In genomic region chr21:45965084-45965826, GRCh38 we compare ENCODE assay signal across 14 cellular contexts. TPM values are rescaled to one million over a fixed set of nuclear protein-coding genes. Genes with fewer than 3 reads are reported as not detected.
DNase-seq lines count a peak whose midpoint lies in the region; ATAC-seq and TF ChIP-seq lines count a peak whose summit lies in the region.
"Had no signal": no experiment of that assay in that cellular context is flagged by ENCODE, and none has a peak within 500 bp of the region (broad histone marks: within the 10 kb centered on the region; RNA-seq: fewer than 3 reads in every experiment).

No MANE protein-coding gene starts in this region.

- peaks cover 0 to 5% (median 2%) of the 10 kb centered on the region in 4 donors for H3K4me1 ChIP-seq in liver (ENCODE audit: control insufficient read depth in 4 of 4, insufficient read depth in 4 of 4, low read length in 3 of 4)
- peaks cover 0 to 2% (median 1%) of the 10 kb centered on the region in 4 donors for H3K4me1 ChIP-seq in sigmoid colon
- no peaks in the 10 kb centered on the region for H3K4me1 ChIP-seq in psoas muscle
- H3K4me1 ChIP-seq in naive thymus-derived CD4-positive, alpha-beta T cell (ENCODE audit: control insufficient read depth in 2 of 2, insufficient read depth in 2 of 2, low read length in 2 of 2) = no peaks in the 10 kb centered on the region
- H3K4me1 ChIP-seq: A549, Caco-2 had no signal

- 90% methylated on average over 4 of the region's 4 CpGs for WGBS in liver
- 74 to 82% methylated on average over 4 of the region's 4 CpGs for WGBS in sigmoid colon, 2 donors
- WGBS in psoas muscle, 3 donors = 69 to 81% (median 77%) methylated on average over 4 of the region's 4 CpGs

- H3K27me3 ChIP-seq in liver (ENCODE audit: control insufficient read depth in 4 of 4, insufficient read depth in 4 of 4, low read length in 3 of 4) (no peaks in the 10 kb centered on the region), sigmoid colon (no peaks in the 10 kb centered on the region), psoas muscle (ENCODE audit: insufficient read depth in 3 of 3, low read length in 2 of 3) (peaks cover 0 to under 1% (median 0%) of the 10 kb centered on the region in 3 donors)
- H3K27me3 ChIP-seq in naive thymus-derived CD4-positive, alpha-beta T cell (ENCODE audit: control insufficient read depth in 2 of 2, insufficient read depth in 2 of 2, low read length in 2 of 2) = peaks cover 0 to 3% of the 10 kb centered on the region in 2 donors
- H3K27me3 ChIP-seq: BE2C had no signal

- no peak overlapping the region for H3K4me3 Mint-ChIP-seq in naive thymus-derived CD4-positive, alpha-beta T cell
- H3K4me3 Mint-ChIP-seq: CD8-positive, alpha-beta memory T cell; H9 had no signal

- intact Hi-C loops in sigmoid colon (cut with DNase I) = no loop called here
- intact Hi-C loops in psoas muscle (cut with DNase I) = no loop called here
- intact Hi-C loops in naive thymus-derived CD4-positive, alpha-beta T cell (cut with micrococcal nuclease) = no loop called here

- H3K9ac ChIP-seq in liver (ENCODE audit: low read depth in 1 of 2, low read length in 2 of 2) = no peak overlapping the region

- no peaks in the 10 kb centered on the region for H3K36me3 ChIP-seq in liver (ENCODE audit: control insufficient read depth in 4 of 4, insufficient read depth in 3 of 4, low read depth in 1 of 4, low read length in 3 of 4)
- no peaks in the 10 kb centered on the region for H3K36me3 ChIP-seq in sigmoid colon
- H3K36me3 ChIP-seq in psoas muscle (ENCODE audit: insufficient read depth in 1 of 2, low read depth in 1 of 2) = no peaks in the 10 kb centered on the region
- H3K36me3 ChIP-seq in naive thymus-derived CD4-positive, alpha-beta T cell (ENCODE audit: control insufficient read depth in 2 of 3, insufficient read depth in 3 of 3, low read length in 3 of 3) = no peaks in the 10 kb centered on the region
- H3K36me3 ChIP-seq: BE2C had no signal

- H3K9me3 Mint-ChIP-seq in naive thymus-derived CD4-positive, alpha-beta T cell = peaks cover 6 to 52% (median 16%) of the 10 kb centered on the region in 11 donors

- POLR2A ChIA-PET in naive thymus-derived CD4-positive, alpha-beta T cell (lab: Charles Lee) = no interaction called here

- peaks cover 0 to 4% (median 0%) of the 10 kb centered on the region in 7 donors for H3K4me1 Mint-ChIP-seq in naive thymus-derived CD4-positive, alpha-beta T cell

- H3K36me3 Mint-ChIP-seq in naive thymus-derived CD4-positive, alpha-beta T cell = peaks cover 0 to 24% (median 8%) of the 10 kb centered on the region in 5 donors

- H3K9me3 ChIP-seq in liver (ENCODE audit: control insufficient read depth in 4 of 4, low read length in 3 of 4) = peaks cover 0 to 2% (median 0%) of the 10 kb centered on the region in 4 donors
- H3K9me3 ChIP-seq in sigmoid colon = no peaks in the 10 kb centered on the region
- H3K9me3 ChIP-seq in psoas muscle = no peaks in the 10 kb centered on the region
- peaks cover 0 to 15% (median 0%) of the 10 kb centered on the region in 3 experiments for H3K9me3 ChIP-seq in naive thymus-derived CD4-positive, alpha-beta T cell (ENCODE audit: control insufficient read depth in 2 of 3, low read length in 3 of 3)
- H3K9me3 ChIP-seq: A549, BE2C had no signal

- H3K4me3 ChIP-seq in coronary artery (no peak overlapping the region), liver (ENCODE audit: low read depth in 1 of 3, low read length in 3 of 3) (no peak overlapping the region), sigmoid colon (no peak overlapping the region), psoas muscle (no peak overlapping the region)
- no peak overlapping the region for H3K4me3 ChIP-seq in naive thymus-derived CD4-positive, alpha-beta T cell (ENCODE audit: low read length)
- H3K4me3 ChIP-seq: A549 had no signal

- H3K27me3 Mint-ChIP-seq in naive thymus-derived CD4-positive, alpha-beta T cell = peaks cover 0 to 13% (median 8%) of the 10 kb centered on the region in 5 donors

- ATAC-seq in psoas muscle = no peak
- no peak for ATAC-seq in naive thymus-derived CD4-positive, alpha-beta T cell
- ATAC-seq: A549 had no signal

- H3K27ac Mint-ChIP-seq in naive thymus-derived CD4-positive, alpha-beta T cell = no peak overlapping the region
- H3K27ac Mint-ChIP-seq: CD8-positive, alpha-beta memory T cell; H9 had no signal

- no peak for TF ChIP-seq CTCF in coronary artery (IDR thresholded peaks at IDR 0.05)
- TF ChIP-seq CTCF in liver (IDR thresholded peaks at IDR 0.05; ENCODE audit: low read depth, low read length, missing input control) = no peak
- no peak for TF ChIP-seq CTCF in sigmoid colon (IDR thresholded peaks at IDR 0.05)
- TF ChIP-seq CTCF in psoas muscle (IDR thresholded peaks at IDR 0.05) = no peak

- no peak for TF ChIP-seq EP300 in sigmoid colon (IDR thresholded peaks at IDR 0.05)

- H3K27ac ChIP-seq in coronary artery = no peak overlapping the region
- H3K27ac ChIP-seq in liver (ENCODE audit: low read depth in 1 of 2, low read length in 2 of 2) = no peak overlapping the region
- H3K27ac ChIP-seq in sigmoid colon = no peak overlapping the region
- no peak overlapping the region for H3K27ac ChIP-seq in psoas muscle
- H3K27ac ChIP-seq in naive thymus-derived CD4-positive, alpha-beta T cell (ENCODE audit: low read depth, low read length) = no peak overlapping the region
- H3K27ac ChIP-seq: A549 had no signal

- TF ChIP-seq POLR2A in sigmoid colon (IDR thresholded peaks at IDR 0.05) = no peak

- TF ChIP-seq RAD21 in liver (IDR thresholded peaks at IDR 0.05) = no peak

- DNase-seq in coronary artery (ENCODE audit: low spot score) (peak; percentile 72), sigmoid colon (peak; percentile 41), psoas muscle (no peak), OCI-M2 (lab: John Stamatoyannopoulos, UW; ENCODE audit: unreplicated experiment) (no peak)
- DNase-seq in naive thymus-derived CD4-positive, alpha-beta T cell = no peak
- DNase-seq: BE2C; Caco-2; CD8-positive, alpha-beta memory T cell; DND-41; GDM1; GOT3; H9 had no signal

- CTCF ChIA-PET in naive thymus-derived CD4-positive, alpha-beta T cell (lab: Charles Lee) = no interaction called here

TF ChIP-seq in liver, 16 proteins besides CTCF, POLR2A, EP300 and RAD21:
- TF ChIP-seq SP1 (IDR thresholded peaks at IDR 0.05) (peak; percentile 54), YY1 (IDR thresholded peaks at IDR 0.05) (peak; percentile 13), GABPA (IDR thresholded peaks at IDR 0.05 in 1 of 2, conservative IDR thresholded peaks at IDR 0.05 in 1 of 2) (no peak), HNF4A (conservative IDR thresholded peaks at IDR 0.05) (peak; percentile 93 to 96), HNF4G (IDR thresholded peaks at IDR 0.05) (peak; percentile 79), RXRA (IDR thresholded peaks at IDR 0.05) (peak in 1 of 2 donors; percentile 30), NR2F2 (IDR thresholded peaks at IDR 0.05) (no peak), ZBTB33 (IDR thresholded peaks at IDR 0.05) (no peak)
- TF ChIP-seq, protein P1, sequence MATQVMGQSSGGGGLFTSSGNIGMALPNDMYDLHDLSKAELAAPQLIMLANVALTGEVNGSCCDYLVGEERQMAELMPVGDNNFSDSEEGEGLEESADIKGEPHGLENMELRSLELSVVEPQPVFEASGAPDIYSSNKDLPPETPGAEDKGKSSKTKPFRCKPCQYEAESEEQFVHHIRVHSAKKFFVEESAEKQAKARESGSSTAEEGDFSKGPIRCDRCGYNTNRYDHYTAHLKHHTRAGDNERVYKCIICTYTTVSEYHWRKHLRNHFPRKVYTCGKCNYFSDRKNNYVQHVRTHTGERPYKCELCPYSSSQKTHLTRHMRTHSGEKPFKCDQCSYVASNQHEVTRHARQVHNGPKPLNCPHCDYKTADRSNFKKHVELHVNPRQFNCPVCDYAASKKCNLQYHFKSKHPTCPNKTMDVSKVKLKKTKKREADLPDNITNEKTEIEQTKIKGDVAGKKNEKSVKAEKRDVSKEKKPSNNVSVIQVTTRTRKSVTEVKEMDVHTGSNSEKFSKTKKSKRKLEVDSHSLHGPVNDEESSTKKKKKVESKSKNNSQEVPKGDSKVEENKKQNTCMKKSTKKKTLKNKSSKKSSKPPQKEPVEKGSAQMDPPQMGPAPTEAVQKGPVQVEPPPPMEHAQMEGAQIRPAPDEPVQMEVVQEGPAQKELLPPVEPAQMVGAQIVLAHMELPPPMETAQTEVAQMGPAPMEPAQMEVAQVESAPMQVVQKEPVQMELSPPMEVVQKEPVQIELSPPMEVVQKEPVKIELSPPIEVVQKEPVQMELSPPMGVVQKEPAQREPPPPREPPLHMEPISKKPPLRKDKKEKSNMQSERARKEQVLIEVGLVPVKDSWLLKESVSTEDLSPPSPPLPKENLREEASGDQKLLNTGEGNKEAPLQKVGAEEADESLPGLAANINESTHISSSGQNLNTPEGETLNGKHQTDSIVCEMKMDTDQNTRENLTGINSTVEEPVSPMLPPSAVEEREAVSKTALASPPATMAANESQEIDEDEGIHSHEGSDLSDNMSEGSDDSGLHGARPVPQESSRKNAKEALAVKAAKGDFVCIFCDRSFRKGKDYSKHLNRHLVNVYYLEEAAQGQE (IDR thresholded peaks at IDR 0.05) = no peak

RNA-seq across cellular contexts. Expression of gene COL6A1, which starts 16.3 kb away (rescaled TPM):
- total RNA-seq in liver (10 to 100 TPM; 34.9 to 36.5 TPM), sigmoid colon (1,000 to 10,000 TPM in 2 of 4 donors, 100 to 1,000 TPM in 2; 622 to 1,755 (median 1,184) TPM), psoas muscle (10 to 100 TPM; 36.1 to 83.0 (median 61.9) TPM)
- polyA plus RNA-seq in liver (10 to 100 TPM; 16.9 to 82.0 TPM), sigmoid colon (100 to 1,000 TPM in 1 of 3 donors, 10 to 100 TPM in 2; 14.3 to 131 (median 28.2) TPM), psoas muscle (10 to 100 TPM; 29.4 to 32.1 (median 30.4) TPM)
- total RNA-seq in naive thymus-derived CD4-positive, alpha-beta T cell = 10 to 100 TPM in 2 of 5 experiments, 1 to 10 TPM in 2, under 1 TPM in 1; 0.22 to 17.1 (median 9.5) TPM
- 1 to 10 TPM in 1 of 2 donors, under 1 TPM in 1; 0.92 to 2.4 TPM for polyA plus RNA-seq in naive thymus-derived CD4-positive, alpha-beta T cell

Comparison
In these comparisons a context has a peak if more than half of its experiments do, and no peak if none do; other contexts are left out.
1. DNase-seq: peak in coronary artery (single experiment) and sigmoid colon (single experiment); none in psoas muscle (0 of 2), naive thymus-derived CD4-positive, alpha-beta T cell (0 of 9) and OCI-M2 (single experiment).
2. RNA of gene COL6A1, which starts 16.3 kb away (total RNA-seq): 622 to 1,755 TPM in sigmoid colon; 36.1 to 83.0 TPM in psoas muscle, 34.9 to 36.5 TPM in liver and 0.22 to 17.1 TPM in naive thymus-derived CD4-positive, alpha-beta T cell; every median in the first group is over 4 times any median in the second.